1 cellular context compared by ENCODE assay signal in genomic region chr2:39227628-39228412, GRCh38.
TF ChIP-seq lines count a peak whose summit lies in the region.

No MANE protein-coding gene starts in this region.

TF ChIP-seq in HepG2, 621 proteins besides CTCF, POLR2A, EP300 and RAD21 (continued from another document and continues in another):
- TF ChIP-seq HMGXB3 (CRISPR knock-in tag; IDR thresholded peaks at IDR 0.05; ENCODE audit: borderline replicate concordance) (no peak), YEATS2 (CRISPR knock-in tag; IDR thresholded peaks at IDR 0.05; ENCODE audit: borderline replicate concordance) (no peak; the same call in 1 of the 2 replicates), ZNF678 (CRISPR knock-in tag; IDR thresholded peaks at IDR 0.05) (no peak), KLF9 (CRISPR knock-in tag; IDR thresholded peaks at IDR 0.05; ENCODE audit: low read depth) (no peak; the same call in 1 of the 2 replicates), KDM1A (CRISPR knock-in tag; IDR thresholded peaks at IDR 0.05) (0 out of 2 replicates have a peak, but pooled peaks have one; percentile 8), ZBTB2 (CRISPR knock-in tag; IDR thresholded peaks at IDR 0.05; ENCODE audit: low read depth) (no peak), SAFB2 (CRISPR knock-in tag; IDR thresholded peaks at IDR 0.05; ENCODE audit: borderline replicate concordance, low read depth) (no peak), ETV6 (CRISPR knock-in tag; conservative IDR thresholded peaks at IDR 0.05) (no peak), ISX (CRISPR knock-in tag; conservative IDR thresholded peaks at IDR 0.05) (no peak), HMGA1 (CRISPR knock-in tag; conservative IDR thresholded peaks at IDR 0.05) (no peak), ZNF577 (CRISPR knock-in tag; IDR thresholded peaks at IDR 0.05; ENCODE audit: borderline replicate concordance, low read depth) (no peak), ZNF639 (CRISPR knock-in tag; conservative IDR thresholded peaks at IDR 0.05) (no peak), RCOR2 (CRISPR knock-in tag; IDR thresholded peaks at IDR 0.05) (peak; percentile 32; the same call in 1 of the 2 replicates), PITX1 (CRISPR knock-in tag; IDR thresholded peaks at IDR 0.05) (peak; percentile 30; the same call in 1 of the 2 replicates), ZSCAN30 (CRISPR knock-in tag; IDR thresholded peaks at IDR 0.05) (no peak), PRPF4 (IDR thresholded peaks at IDR 0.05; ENCODE audit: low read depth, low read length, poor library complexity, severe bottlenecking) (no peak), ZBTB44 (CRISPR knock-in tag; IDR thresholded peaks at IDR 0.05) (no peak), ZBTB8A (CRISPR knock-in tag; IDR thresholded peaks at IDR 0.05; ENCODE audit: borderline replicate concordance, low read depth) (no peak), ZBED4 (CRISPR knock-in tag; IDR thresholded peaks at IDR 0.05; ENCODE audit: borderline replicate concordance) (0 out of 2 replicates have a peak, but pooled peaks have one; percentile 41), HBP1 (CRISPR knock-in tag; IDR thresholded peaks at IDR 0.05; ENCODE audit: low read depth) (0 out of 2 replicates have a peak, but pooled peaks have one; percentile 32), ZMYM4 (CRISPR knock-in tag; IDR thresholded peaks at IDR 0.05) (0 out of 2 replicates have a peak, but pooled peaks have one; percentile 35), KDM5A (IDR thresholded peaks at IDR 0.05; ENCODE audit: borderline replicate concordance, low read length) (peak; percentile 62; the same call in 1 of the 2 replicates), ZNF556 (CRISPR knock-in tag; IDR thresholded peaks at IDR 0.05; ENCODE audit: borderline replicate concordance) (no peak), YEATS4 (CRISPR knock-in tag; IDR thresholded peaks at IDR 0.05; ENCODE audit: borderline replicate concordance) (peak; percentile 49; the same call in 1 of the 2 replicates), RBM22 (optimal IDR thresholded peaks at IDR 0.05; ENCODE audit: low read length) (no peak), KAT8 (CRISPR knock-in tag; IDR thresholded peaks at IDR 0.05) (peak; percentile 72), ZNF75D (CRISPR knock-in tag; IDR thresholded peaks at IDR 0.05; ENCODE audit: borderline replicate concordance) (no peak), JUN (CRISPR knock-in tag; IDR thresholded peaks at IDR 0.05) (no peak), HMGXB4 (CRISPR knock-in tag; IDR thresholded peaks at IDR 0.05; ENCODE audit: borderline replicate concordance in 1 of 2, low read depth in 1 of 2) (peak; percentile 91 to 93), TARDBP (CRISPR knock-in tag; IDR thresholded peaks at IDR 0.05) (peak; percentile 61), ZNF724P (CRISPR knock-in tag; IDR thresholded peaks at IDR 0.05; ENCODE audit: borderline replicate concordance) (no peak), KLF16 (CRISPR knock-in tag; IDR thresholded peaks at IDR 0.05) (peak in 1 of 2 experiments; percentile 81; a peak in 2 of 4 replicates), ZNF12 (CRISPR knock-in tag; IDR thresholded peaks at IDR 0.05) (no peak), REPIN1 (CRISPR knock-in tag; IDR thresholded peaks at IDR 0.05; ENCODE audit: borderline replicate concordance, low read depth) (peak; percentile 70; the same call in 1 of the 2 replicates), PBX3 (CRISPR knock-in tag; IDR thresholded peaks at IDR 0.05; ENCODE audit: borderline replicate concordance) (no peak), ZNF792 (CRISPR knock-in tag; IDR thresholded peaks at IDR 0.05) (peak; percentile 40; the same call in 1 of the 2 replicates), GZF1 (CRISPR knock-in tag; IDR thresholded peaks at IDR 0.05) (0 out of 2 replicates have a peak, but pooled peaks have one; percentile 30), ZNF280D (CRISPR knock-in tag; IDR thresholded peaks at IDR 0.05) (0 out of 2 replicates have a peak, but pooled peaks have one; percentile 45), AGO2 (optimal IDR thresholded peaks at IDR 0.05; ENCODE audit: low read depth, low read length) (no peak), ZNF282 (IDR thresholded peaks at IDR 0.05; ENCODE audit: partially characterized antibody) (no peak)
